Comparison of ENCODE assay signal across 24 cellular contexts in genomic region chrX:37815366-37815765, GRCh38.
DNase-seq lines count a peak whose midpoint lies in the region; ATAC-seq and TF ChIP-seq lines count a peak whose summit lies in the region.
"Had no signal": no experiment of that assay in that cellular context is flagged by ENCODE, and none has a peak within 500 bp of the region (broad histone marks: within the 10 kb centered on the region; RNA-seq: fewer than 3 reads in every experiment).

No MANE protein-coding gene starts in this region.

- H4K20me1 ChIP-seq in DOHH2 (ENCODE audit: control insufficient read depth, insufficient read depth, low read depth, low read length) (no peaks in the 10 kb centered on the region), OCI-LY3 (ENCODE audit: insufficient read depth, low read length) (no peaks in the 10 kb centered on the region)

- peaks cover 8% of the 10 kb centered on the region for H3K36me3 Mint-ChIP-seq in memory B cell
- H3K36me3 Mint-ChIP-seq: activated naive CD4-positive, alpha-beta T cell treated with anti-CD3 and anti-CD28 coated beads, Interleukin-2, amount 50 U/mL, for 24 hours had no signal

- H3K4me3 Mint-ChIP-seq in memory B cell = peak overlapping the region; percentile 32
- H3K4me3 Mint-ChIP-seq: activated CD4-positive, alpha-beta memory T cell treated with anti-CD3 and anti-CD28 coated beads, Interleukin-2, amount 10 ng/mL, durations not matched to agents 7 days and 5 days; activated naive CD4-positive, alpha-beta T cell treated with anti-CD3 and anti-CD28 coated beads, Interleukin-2, amount 50 U/mL, for 24 hours; CD4-positive, alpha-beta T cell; stimulated activated naive CD8-positive, alpha-beta T cell treated with anti-CD3 and anti-CD28 coated beads, Interleukin-15, Interleukin-2, amounts not matched to agents 100 ng/mL and 50 ng/mL, for 24 hours had no signal

- H3K4me3 ChIP-seq in DOHH2 (ENCODE audit: low read length) (peak overlapping the region; percentile 72), OCI-LY3 (ENCODE audit: low read length) (no peak overlapping the region)
- H3K4me3 ChIP-seq: left ventricle myocardium inferior, prostate gland, sigmoid colon, thoracic aorta had no signal

- no peaks in the 10 kb centered on the region for H3K79me2 ChIP-seq in DOHH2 (ENCODE audit: control insufficient read depth, low read length)
- peaks cover 6% of the 10 kb centered on the region; the same call in 1 of the 2 replicates for H3K79me2 ChIP-seq in OCI-LY3 (ENCODE audit: low read length)

- no peaks in the 10 kb centered on the region for H3K9me2 ChIP-seq in DOHH2 (replicated peaks; ENCODE audit: control insufficient read depth, low read length)

- peak overlapping the region; percentile 88 for H3K4me2 ChIP-seq in DOHH2 (ENCODE audit: low read length)
- peak overlapping the region; percentile 70 for H3K4me2 ChIP-seq in OCI-LY3 (ENCODE audit: low read length)

- H3K27me3 Mint-ChIP-seq in memory B cell = no peaks in the 10 kb centered on the region
- H3K27me3 Mint-ChIP-seq: activated CD4-positive, alpha-beta memory T cell treated with anti-CD3 and anti-CD28 coated beads, Interleukin-2, amount 10 ng/mL, durations not matched to agents 7 days and 5 days; activated naive CD4-positive, alpha-beta T cell treated with anti-CD3 and anti-CD28 coated beads, Interleukin-2, amount 50 U/mL, for 24 hours; CD4-positive, alpha-beta T cell; stimulated activated naive CD8-positive, alpha-beta T cell treated with anti-CD3 and anti-CD28 coated beads, Interleukin-15, Interleukin-2, amounts not matched to agents 100 ng/mL and 50 ng/mL, for 24 hours had no signal

- peaks cover 34% of the 10 kb centered on the region for H3K4me1 Mint-ChIP-seq in memory B cell

- H3K27ac ChIP-seq in DOHH2 (ENCODE audit: low read depth, low read length) (peak overlapping the region; percentile 99), OCI-LY3 (ENCODE audit: low read length) (peak overlapping the region; percentile 98)
- H3K27ac ChIP-seq: left ventricle myocardium inferior, prostate gland, sigmoid colon, thoracic aorta had no signal

- H3K27ac Mint-ChIP-seq in memory B cell = peak overlapping the region; percentile 99
- H3K27ac Mint-ChIP-seq: activated CD4-positive, alpha-beta memory T cell treated with anti-CD3 and anti-CD28 coated beads, Interleukin-2, amount 10 ng/mL, durations not matched to agents 7 days and 5 days; activated naive CD4-positive, alpha-beta T cell treated with anti-CD3 and anti-CD28 coated beads, Interleukin-2, amount 50 U/mL, for 24 hours; CD4-positive, alpha-beta T cell; stimulated activated naive CD8-positive, alpha-beta T cell treated with anti-CD3 and anti-CD28 coated beads, Interleukin-15, Interleukin-2, amounts not matched to agents 100 ng/mL and 50 ng/mL, for 24 hours had no signal

- no peaks in the 10 kb centered on the region for H3K9me3 Mint-ChIP-seq in memory B cell
- H3K9me3 Mint-ChIP-seq: activated CD4-positive, alpha-beta memory T cell treated with anti-CD3 and anti-CD28 coated beads, Interleukin-2, amount 10 ng/mL, durations not matched to agents 7 days and 5 days; activated naive CD4-positive, alpha-beta T cell treated with anti-CD3 and anti-CD28 coated beads, Interleukin-2, amount 50 U/mL, for 24 hours; CD4-positive, alpha-beta T cell; stimulated activated naive CD8-positive, alpha-beta T cell treated with anti-CD3 and anti-CD28 coated beads, Interleukin-15, Interleukin-2, amounts not matched to agents 100 ng/mL and 50 ng/mL, for 24 hours had no signal

- H3F3A ChIP-seq in DOHH2 (ENCODE audit: control insufficient read depth, insufficient read depth) = peaks cover 24% of the 10 kb centered on the region

- ATAC-seq in HG03175 (IDR thresholded peaks at IDR 0.05; ENCODE audit: unreplicated experiment) (peak; percentile 30), memory B cell (ENCODE audit: low read depth) (no peak), HG02798 (IDR thresholded peaks at IDR 0.05; ENCODE audit: poor library complexity, unreplicated experiment) (no peak)

- H3K36me3 ChIP-seq in DOHH2 (ENCODE audit: control insufficient read depth, low read length) (peaks cover 26% of the 10 kb centered on the region), OCI-LY3 (replicated peaks; ENCODE audit: low read depth, low read length) (peaks cover 17% of the 10 kb centered on the region)
- H3K36me3 ChIP-seq: left ventricle myocardium inferior, prostate gland, sigmoid colon, thoracic aorta had no signal

- DNase-seq in memory B cell (ENCODE audit: low spot score in 2 of 2) (no peak), GM03348 (ENCODE audit: low spot score) (no peak)
- no peak for DNase-seq in stimulated activated naive CD4-positive, alpha-beta T cell treated with Interleukin-2 at 50 U/mL for 16 hours (lab: John Stamatoyannopoulos, UW)
- no peak for DNase-seq in activated effector memory CD4-positive, alpha-beta T cell treated with Interleukin-2 at 50 U/mL for 16 hours
- DNase-seq: activated CD4-positive, alpha-beta memory T cell treated with anti-CD3 and anti-CD28 coated beads, Interleukin-2, amount 10 ng/mL, durations not matched to agents 7 days and 5 days; activated CD4-positive, CD25-positive, alpha-beta regulatory T cell treated with anti-CD3 and anti-CD28 coated beads, Interleukin-2, amount 50 U/mL, for 72 hours; activated CD8-positive, alpha-beta memory T cell treated with anti-CD3 and anti-CD28 coated beads, Interleukin-2, amount 50 U/mL, for 48 hours; amygdala; CD4-positive, alpha-beta T cell; DMS 273 treated with DMSO at 0.1 percent for 48 hours; left ventricle myocardium inferior; NCI-H1092 treated with DMSO at 0.1 percent for 48 hours; NCI-H187; NCI-H2171 treated with DMSO at 0.1 percent for 48 hours; NCI-H510A treated with DMSO at 0.1 percent for 48 hours; sigmoid colon had no signal

- H3K9me3 ChIP-seq in DOHH2 (ENCODE audit: control insufficient read depth, insufficient read depth, low read length) (no peaks in the 10 kb centered on the region), OCI-LY3 (ENCODE audit: insufficient read depth, low read length) (no peaks in the 10 kb centered on the region)
- H3K9me3 ChIP-seq: left ventricle myocardium inferior, prostate gland, sigmoid colon, thoracic aorta had no signal

- TF ChIP-seq CTCF in DOHH2 (IDR thresholded peaks at IDR 0.05; ENCODE audit: low read depth, low read length, poor library complexity, severe bottlenecking) = no peak
- no peak for TF ChIP-seq CTCF in OCI-LY3 (IDR thresholded peaks at IDR 0.05; ENCODE audit: low read depth, low read length)

- H2AFZ ChIP-seq in OCI-LY3 (ENCODE audit: low read depth, low read length) = no peak overlapping the region

- peak overlapping the region; percentile 63 for H3K9ac ChIP-seq in OCI-LY3 (ENCODE audit: low read length)

- H3K27me3 ChIP-seq in DOHH2 (ENCODE audit: control insufficient read depth, low read length) (no peaks in the 10 kb centered on the region), OCI-LY3 (ENCODE audit: low read depth, low read length) (no peaks in the 10 kb centered on the region)
- H3K27me3 ChIP-seq: sigmoid colon had no signal

- H3K4me1 ChIP-seq in DOHH2 (ENCODE audit: control insufficient read depth, low read length) (peaks cover 87% of the 10 kb centered on the region), OCI-LY3 (ENCODE audit: low read length) (peaks cover 96% of the 10 kb centered on the region)
- H3K4me1 ChIP-seq: left ventricle myocardium inferior, prostate gland, sigmoid colon had no signal
